In the genomic region with DNA sequence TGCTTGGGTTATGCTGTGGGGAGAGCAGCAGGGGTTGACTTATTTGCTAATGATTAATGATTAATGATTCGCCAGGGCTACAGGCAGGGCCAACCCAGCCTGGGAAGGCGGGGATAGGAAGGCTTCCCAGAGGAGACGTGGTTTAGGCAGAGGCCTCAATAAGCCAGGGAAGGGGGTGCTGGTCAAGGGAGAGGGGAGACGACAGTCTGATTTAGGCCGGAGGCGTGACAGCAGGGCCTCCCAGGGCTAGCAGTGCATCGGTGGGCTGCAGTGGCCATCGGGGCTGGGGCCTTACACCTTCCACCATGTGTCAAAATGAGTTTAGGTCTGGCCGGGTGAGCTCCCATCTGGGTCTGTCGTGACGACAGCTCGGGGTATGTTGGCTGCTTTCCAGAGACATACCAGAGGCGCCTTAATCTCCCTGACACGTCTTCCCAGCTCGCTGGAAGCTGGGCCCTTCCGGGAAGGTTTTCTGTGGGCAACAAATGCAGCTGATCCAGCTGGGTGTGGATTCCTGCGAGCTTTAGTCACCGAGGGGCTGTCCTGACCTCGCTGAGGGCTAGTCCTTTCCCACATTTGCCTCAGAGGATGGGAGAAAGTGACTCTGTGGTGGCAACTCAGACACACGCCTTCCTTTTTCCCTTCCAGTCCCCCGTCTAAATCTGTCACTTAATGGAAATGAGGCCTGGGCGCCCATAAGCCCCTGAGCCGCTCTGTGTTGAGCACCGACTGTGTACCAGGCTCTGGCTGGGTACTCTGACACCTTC, we compare ENCODE assay signal across 1 cellular context.
A peak's percentile ranks its signal among the peaks of the same experiment; 100 is the strongest.
TF ChIP-seq lines count a peak whose summit lies in the region.

No MANE protein-coding gene starts in this region.

TF ChIP-seq in HepG2, 621 proteins besides CTCF, POLR2A, EP300 and RAD21 (continued from another document and continues in another):
- TF ChIP-seq, protein P1, sequence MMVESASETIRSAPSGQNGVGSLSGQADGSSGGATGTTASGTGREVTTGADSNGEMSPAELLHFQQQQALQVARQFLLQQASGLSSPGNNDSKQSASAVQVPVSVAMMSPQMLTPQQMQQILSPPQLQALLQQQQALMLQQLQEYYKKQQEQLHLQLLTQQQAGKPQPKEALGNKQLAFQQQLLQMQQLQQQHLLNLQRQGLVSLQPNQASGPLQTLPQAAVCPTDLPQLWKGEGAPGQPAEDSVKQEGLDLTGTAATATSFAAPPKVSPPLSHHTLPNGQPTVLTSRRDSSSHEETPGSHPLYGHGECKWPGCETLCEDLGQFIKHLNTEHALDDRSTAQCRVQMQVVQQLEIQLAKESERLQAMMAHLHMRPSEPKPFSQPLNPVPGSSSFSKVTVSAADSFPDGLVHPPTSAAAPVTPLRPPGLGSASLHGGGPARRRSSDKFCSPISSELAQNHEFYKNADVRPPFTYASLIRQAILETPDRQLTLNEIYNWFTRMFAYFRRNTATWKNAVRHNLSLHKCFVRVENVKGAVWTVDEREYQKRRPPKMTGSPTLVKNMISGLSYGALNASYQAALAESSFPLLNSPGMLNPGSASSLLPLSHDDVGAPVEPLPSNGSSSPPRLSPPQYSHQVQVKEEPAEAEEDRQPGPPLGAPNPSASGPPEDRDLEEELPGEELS (CRISPR knock-in tag; IDR thresholded peaks at IDR 0.05) = peak; percentile 42
- TF ChIP-seq, protein P2, sequence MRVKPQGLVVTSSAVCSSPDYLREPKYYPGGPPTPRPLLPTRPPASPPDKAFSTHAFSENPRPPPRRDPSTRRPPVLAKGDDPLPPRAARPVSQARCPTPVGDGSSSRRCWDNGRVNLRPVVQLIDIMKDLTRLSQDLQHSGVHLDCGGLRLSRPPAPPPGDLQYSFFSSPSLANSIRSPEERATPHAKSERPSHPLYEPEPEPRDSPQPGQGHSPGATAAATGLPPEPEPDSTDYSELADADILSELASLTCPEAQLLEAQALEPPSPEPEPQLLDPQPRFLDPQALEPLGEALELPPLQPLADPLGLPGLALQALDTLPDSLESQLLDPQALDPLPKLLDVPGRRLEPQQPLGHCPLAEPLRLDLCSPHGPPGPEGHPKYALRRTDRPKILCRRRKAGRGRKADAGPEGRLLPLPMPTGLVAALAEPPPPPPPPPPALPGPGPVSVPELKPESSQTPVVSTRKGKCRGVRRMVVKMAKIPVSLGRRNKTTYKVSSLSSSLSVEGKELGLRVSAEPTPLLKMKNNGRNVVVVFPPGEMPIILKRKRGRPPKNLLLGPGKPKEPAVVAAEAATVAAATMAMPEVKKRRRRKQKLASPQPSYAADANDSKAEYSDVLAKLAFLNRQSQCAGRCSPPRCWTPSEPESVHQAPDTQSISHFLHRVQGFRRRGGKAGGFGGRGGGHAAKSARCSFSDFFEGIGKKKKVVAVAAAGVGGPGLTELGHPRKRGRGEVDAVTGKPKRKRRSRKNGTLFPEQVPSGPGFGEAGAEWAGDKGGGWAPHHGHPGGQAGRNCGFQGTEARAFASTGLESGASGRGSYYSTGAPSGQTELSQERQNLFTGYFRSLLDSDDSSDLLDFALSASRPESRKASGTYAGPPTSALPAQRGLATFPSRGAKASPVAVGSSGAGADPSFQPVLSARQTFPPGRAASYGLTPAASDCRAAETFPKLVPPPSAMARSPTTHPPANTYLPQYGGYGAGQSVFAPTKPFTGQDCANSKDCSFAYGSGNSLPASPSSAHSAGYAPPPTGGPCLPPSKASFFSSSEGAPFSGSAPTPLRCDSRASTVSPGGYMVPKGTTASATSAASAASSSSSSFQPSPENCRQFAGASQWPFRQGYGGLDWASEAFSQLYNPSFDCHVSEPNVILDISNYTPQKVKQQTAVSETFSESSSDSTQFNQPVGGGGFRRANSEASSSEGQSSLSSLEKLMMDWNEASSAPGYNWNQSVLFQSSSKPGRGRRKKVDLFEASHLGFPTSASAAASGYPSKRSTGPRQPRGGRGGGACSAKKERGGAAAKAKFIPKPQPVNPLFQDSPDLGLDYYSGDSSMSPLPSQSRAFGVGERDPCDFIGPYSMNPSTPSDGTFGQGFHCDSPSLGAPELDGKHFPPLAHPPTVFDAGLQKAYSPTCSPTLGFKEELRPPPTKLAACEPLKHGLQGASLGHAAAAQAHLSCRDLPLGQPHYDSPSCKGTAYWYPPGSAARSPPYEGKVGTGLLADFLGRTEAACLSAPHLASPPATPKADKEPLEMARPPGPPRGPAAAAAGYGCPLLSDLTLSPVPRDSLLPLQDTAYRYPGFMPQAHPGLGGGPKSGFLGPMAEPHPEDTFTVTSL (CRISPR knock-in tag; IDR thresholded peaks at IDR 0.05; ENCODE audit: borderline replicate concordance) = peak; percentile 75; the same call in 1 of the 2 replicates
- TF ChIP-seq MXD4 (CRISPR knock-in tag; IDR thresholded peaks at IDR 0.05) (0 out of 2 replicates have a peak, but pooled peaks have one; percentile 46), ATF7-NPFF (CRISPR knock-in tag; IDR thresholded peaks at IDR 0.05; ENCODE audit: low read depth) (peak; percentile 46), ZFY (CRISPR knock-in tag; IDR thresholded peaks at IDR 0.05) (peak; percentile 87), ISL2 (CRISPR knock-in tag; IDR thresholded peaks at IDR 0.05) (peak; percentile 62), NR2C2 (CRISPR knock-in tag; IDR thresholded peaks at IDR 0.05; ENCODE audit: borderline replicate concordance) (no peak), MTA1 (CRISPR knock-in tag; IDR thresholded peaks at IDR 0.05; ENCODE audit: borderline replicate concordance) (peak; percentile 94; the same call in 1 of the 2 replicates), ZFP36L1 (CRISPR knock-in tag; IDR thresholded peaks at IDR 0.05) (peak; percentile 84; the same call in 1 of the 2 replicates), KLF12 (CRISPR knock-in tag; IDR thresholded peaks at IDR 0.05; ENCODE audit: borderline replicate concordance) (peak; percentile 39; the same call in 1 of the 2 replicates), CAMTA2 (CRISPR knock-in tag; IDR thresholded peaks at IDR 0.05; ENCODE audit: borderline replicate concordance) (peak; percentile 82; the same call in 1 of the 2 replicates), ZNF331 (CRISPR knock-in tag; IDR thresholded peaks at IDR 0.05) (peak; percentile 76), ZNF263 (CRISPR knock-in tag; IDR thresholded peaks at IDR 0.05) (no peak), NCOA5 (CRISPR knock-in tag; IDR thresholded peaks at IDR 0.05) (no peak), SMAD1 (CRISPR knock-in tag; IDR thresholded peaks at IDR 0.05; ENCODE audit: borderline replicate concordance, low read depth) (no peak), ZNF788 (CRISPR knock-in tag; IDR thresholded peaks at IDR 0.05; ENCODE audit: borderline replicate concordance) (peak; percentile 61; the same call in 1 of the 2 replicates), SIX1 (CRISPR knock-in tag; IDR thresholded peaks at IDR 0.05; ENCODE audit: borderline replicate concordance) (no peak), ZNF589 (CRISPR knock-in tag; conservative IDR thresholded peaks at IDR 0.05) (0 out of 2 replicates have a peak, but pooled peaks have one; percentile 61), ELF3 (CRISPR knock-in tag; IDR thresholded peaks at IDR 0.05) (no peak; the same call in none of the 2 replicates), SALL2 (CRISPR knock-in tag; IDR thresholded peaks at IDR 0.05) (peak; percentile 35; the same call in 1 of the 2 replicates), ZNF619 (CRISPR knock-in tag; IDR thresholded peaks at IDR 0.05) (peak; percentile 62; the same call in 1 of the 2 replicates), HOXA7 (CRISPR knock-in tag; IDR thresholded peaks at IDR 0.05) (no peak), ZNF34 (CRISPR knock-in tag; IDR thresholded peaks at IDR 0.05; ENCODE audit: borderline replicate concordance) (no peak), TOE1 (CRISPR knock-in tag; IDR thresholded peaks at IDR 0.05) (no peak), NCOA2 (CRISPR knock-in tag; IDR thresholded peaks at IDR 0.05) (peak; percentile 57), KDM2A (CRISPR knock-in tag; IDR thresholded peaks at IDR 0.05; ENCODE audit: borderline replicate concordance, low read depth) (peak; percentile 53; the same call in 1 of the 2 replicates)
- TF ChIP-seq, protein P3, sequence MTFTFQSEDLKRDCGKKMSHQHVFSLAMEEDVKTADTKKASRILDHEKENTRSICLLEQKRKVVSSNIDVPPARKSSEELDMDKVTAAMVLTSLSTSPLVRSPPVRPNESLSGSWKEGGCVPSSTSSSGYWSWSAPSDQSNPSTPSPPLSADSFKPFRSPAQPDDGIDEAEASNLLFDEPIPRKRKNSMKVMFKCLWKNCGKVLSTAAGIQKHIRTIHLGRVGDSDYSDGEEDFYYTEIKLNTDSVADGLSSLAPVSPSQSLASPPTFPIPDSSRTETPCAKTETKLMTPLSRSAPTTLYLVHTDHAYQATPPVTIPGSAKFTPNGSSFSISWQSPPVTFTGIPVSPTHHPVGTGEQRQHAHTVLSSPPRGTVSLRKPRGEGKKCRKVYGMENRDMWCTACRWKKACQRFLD (CRISPR knock-in tag; IDR thresholded peaks at IDR 0.05; ENCODE audit: borderline replicate concordance) = no peak
- TF ChIP-seq, protein P4, sequence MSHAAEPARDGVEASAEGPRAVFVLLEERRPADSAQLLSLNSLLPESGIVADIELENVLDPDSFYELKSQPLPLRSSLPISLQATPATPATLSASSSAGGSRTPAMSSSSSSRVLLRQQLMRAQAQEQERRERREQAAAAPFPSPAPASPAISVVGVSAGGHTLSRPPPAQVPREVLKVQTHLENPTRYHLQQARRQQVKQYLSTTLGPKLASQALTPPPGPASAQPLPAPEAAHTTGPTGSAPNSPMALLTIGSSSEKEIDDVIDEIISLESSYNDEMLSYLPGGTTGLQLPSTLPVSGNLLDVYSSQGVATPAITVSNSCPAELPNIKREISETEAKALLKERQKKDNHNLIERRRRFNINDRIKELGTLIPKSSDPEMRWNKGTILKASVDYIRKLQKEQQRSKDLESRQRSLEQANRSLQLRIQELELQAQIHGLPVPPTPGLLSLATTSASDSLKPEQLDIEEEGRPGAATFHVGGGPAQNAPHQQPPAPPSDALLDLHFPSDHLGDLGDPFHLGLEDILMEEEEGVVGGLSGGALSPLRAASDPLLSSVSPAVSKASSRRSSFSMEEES (CRISPR knock-in tag; IDR thresholded peaks at IDR 0.05) = peak; percentile 35
- TF ChIP-seq, protein P5, sequence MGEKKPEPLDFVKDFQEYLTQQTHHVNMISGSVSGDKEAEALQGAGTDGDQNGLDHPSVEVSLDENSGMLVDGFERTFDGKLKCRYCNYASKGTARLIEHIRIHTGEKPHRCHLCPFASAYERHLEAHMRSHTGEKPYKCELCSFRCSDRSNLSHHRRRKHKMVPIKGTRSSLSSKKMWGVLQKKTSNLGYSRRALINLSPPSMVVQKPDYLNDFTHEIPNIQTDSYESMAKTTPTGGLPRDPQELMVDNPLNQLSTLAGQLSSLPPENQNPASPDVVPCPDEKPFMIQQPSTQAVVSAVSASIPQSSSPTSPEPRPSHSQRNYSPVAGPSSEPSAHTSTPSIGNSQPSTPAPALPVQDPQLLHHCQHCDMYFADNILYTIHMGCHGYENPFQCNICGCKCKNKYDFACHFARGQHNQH (CRISPR knock-in tag; IDR thresholded peaks at IDR 0.05) = peak; percentile 40; the same call in 1 of the 2 replicates
- TF ChIP-seq, protein P6, sequence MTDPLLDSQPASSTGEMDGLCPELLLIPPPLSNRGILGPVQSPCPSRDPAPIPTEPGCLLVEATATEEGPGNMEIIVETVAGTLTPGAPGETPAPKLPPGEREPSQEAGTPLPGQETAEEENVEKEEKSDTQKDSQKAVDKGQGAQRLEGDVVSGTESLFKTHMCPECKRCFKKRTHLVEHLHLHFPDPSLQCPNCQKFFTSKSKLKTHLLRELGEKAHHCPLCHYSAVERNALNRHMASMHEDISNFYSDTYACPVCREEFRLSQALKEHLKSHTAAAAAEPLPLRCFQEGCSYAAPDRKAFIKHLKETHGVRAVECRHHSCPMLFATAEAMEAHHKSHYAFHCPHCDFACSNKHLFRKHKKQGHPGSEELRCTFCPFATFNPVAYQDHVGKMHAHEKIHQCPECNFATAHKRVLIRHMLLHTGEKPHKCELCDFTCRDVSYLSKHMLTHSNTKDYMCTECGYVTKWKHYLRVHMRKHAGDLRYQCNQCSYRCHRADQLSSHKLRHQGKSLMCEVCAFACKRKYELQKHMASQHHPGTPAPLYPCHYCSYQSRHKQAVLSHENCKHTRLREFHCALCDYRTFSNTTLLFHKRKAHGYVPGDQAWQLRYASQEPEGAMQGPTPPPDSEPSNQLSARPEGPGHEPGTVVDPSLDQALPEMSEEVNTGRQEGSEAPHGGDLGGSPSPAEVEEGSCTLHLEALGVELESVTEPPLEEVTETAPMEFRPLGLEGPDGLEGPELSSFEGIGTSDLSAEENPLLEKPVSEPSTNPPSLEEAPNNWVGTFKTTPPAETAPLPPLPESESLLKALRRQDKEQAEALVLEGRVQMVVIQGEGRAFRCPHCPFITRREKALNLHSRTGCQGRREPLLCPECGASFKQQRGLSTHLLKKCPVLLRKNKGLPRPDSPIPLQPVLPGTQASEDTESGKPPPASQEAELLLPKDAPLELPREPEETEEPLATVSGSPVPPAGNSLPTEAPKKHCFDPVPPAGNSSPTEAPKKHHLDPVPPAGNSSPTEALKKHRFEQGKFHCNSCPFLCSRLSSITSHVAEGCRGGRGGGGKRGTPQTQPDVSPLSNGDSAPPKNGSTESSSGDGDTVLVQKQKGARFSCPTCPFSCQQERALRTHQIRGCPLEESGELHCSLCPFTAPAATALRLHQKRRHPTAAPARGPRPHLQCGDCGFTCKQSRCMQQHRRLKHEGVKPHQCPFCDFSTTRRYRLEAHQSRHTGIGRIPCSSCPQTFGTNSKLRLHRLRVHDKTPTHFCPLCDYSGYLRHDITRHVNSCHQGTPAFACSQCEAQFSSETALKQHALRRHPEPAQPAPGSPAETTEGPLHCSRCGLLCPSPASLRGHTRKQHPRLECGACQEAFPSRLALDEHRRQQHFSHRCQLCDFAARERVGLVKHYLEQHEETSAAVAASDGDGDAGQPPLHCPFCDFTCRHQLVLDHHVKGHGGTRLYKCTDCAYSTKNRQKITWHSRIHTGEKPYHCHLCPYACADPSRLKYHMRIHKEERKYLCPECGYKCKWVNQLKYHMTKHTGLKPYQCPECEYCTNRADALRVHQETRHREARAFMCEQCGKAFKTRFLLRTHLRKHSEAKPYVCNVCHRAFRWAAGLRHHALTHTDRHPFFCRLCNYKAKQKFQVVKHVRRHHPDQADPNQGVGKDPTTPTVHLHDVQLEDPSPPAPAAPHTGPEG (CRISPR knock-in tag; IDR thresholded peaks at IDR 0.05) = peak; percentile 55; the same call in 1 of the 2 replicates
- TF ChIP-seq, protein P7, sequence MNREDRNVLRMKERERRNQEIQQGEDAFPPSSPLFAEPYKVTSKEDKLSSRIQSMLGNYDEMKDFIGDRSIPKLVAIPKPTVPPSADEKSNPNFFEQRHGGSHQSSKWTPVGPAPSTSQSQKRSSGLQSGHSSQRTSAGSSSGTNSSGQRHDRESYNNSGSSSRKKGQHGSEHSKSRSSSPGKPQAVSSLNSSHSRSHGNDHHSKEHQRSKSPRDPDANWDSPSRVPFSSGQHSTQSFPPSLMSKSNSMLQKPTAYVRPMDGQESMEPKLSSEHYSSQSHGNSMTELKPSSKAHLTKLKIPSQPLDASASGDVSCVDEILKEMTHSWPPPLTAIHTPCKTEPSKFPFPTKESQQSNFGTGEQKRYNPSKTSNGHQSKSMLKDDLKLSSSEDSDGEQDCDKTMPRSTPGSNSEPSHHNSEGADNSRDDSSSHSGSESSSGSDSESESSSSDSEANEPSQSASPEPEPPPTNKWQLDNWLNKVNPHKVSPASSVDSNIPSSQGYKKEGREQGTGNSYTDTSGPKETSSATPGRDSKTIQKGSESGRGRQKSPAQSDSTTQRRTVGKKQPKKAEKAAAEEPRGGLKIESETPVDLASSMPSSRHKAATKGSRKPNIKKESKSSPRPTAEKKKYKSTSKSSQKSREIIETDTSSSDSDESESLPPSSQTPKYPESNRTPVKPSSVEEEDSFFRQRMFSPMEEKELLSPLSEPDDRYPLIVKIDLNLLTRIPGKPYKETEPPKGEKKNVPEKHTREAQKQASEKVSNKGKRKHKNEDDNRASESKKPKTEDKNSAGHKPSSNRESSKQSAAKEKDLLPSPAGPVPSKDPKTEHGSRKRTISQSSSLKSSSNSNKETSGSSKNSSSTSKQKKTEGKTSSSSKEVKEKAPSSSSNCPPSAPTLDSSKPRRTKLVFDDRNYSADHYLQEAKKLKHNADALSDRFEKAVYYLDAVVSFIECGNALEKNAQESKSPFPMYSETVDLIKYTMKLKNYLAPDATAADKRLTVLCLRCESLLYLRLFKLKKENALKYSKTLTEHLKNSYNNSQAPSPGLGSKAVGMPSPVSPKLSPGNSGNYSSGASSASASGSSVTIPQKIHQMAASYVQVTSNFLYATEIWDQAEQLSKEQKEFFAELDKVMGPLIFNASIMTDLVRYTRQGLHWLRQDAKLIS (CRISPR knock-in tag; IDR thresholded peaks at IDR 0.05) = peak; percentile 56; the same call in 1 of the 2 replicates
